ENCODE assay signal across 1 cellular context in the genomic region with DNA sequence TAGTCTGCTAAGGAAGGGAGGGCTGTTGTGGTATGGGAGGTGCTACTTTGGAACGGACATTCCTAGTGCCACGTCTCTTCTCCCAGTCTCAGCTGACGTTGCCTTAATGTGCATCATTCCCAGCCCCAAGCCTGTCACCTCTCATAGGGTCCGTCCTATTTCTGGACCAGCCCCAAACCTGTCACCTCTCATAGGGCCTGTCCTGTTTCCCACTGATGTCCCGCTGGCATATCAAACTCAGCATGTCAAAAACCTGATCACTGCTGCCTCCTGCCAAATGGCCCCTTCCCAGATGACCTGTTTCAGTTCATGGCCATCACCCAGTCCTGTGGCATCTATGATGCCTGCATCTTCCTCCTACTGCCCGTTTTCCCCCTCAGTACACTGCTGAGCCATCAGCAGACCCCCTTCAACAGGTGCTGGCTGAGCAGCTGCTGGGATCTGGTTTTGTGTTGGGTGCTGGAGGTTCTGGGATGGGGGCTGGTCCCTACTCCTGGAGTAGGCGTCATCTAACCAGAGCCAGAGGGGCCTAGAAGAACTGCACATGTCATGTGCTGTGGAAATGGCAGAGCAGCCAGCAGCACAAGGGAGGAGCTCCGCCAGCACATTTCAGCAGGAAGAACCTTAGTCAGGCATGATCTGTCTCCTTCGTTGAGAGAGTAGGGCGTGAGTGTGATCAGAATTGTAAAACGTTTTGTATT.
TF ChIP-seq lines count a peak whose summit lies in the region.

No MANE protein-coding gene starts in this region.

TF ChIP-seq in GM23338, 12 proteins besides CTCF, POLR2A, EP300 and RAD21:
- TF ChIP-seq ZNF331 (CRISPR knock-in tag; IDR thresholded peaks at IDR 0.05; ENCODE audit: low read depth), result no peak
- TF ChIP-seq EZH2 (IDR thresholded peaks at IDR 0.05; ENCODE audit: low read depth, unreplicated experiment), result no peak
- TF ChIP-seq, protein P1, sequence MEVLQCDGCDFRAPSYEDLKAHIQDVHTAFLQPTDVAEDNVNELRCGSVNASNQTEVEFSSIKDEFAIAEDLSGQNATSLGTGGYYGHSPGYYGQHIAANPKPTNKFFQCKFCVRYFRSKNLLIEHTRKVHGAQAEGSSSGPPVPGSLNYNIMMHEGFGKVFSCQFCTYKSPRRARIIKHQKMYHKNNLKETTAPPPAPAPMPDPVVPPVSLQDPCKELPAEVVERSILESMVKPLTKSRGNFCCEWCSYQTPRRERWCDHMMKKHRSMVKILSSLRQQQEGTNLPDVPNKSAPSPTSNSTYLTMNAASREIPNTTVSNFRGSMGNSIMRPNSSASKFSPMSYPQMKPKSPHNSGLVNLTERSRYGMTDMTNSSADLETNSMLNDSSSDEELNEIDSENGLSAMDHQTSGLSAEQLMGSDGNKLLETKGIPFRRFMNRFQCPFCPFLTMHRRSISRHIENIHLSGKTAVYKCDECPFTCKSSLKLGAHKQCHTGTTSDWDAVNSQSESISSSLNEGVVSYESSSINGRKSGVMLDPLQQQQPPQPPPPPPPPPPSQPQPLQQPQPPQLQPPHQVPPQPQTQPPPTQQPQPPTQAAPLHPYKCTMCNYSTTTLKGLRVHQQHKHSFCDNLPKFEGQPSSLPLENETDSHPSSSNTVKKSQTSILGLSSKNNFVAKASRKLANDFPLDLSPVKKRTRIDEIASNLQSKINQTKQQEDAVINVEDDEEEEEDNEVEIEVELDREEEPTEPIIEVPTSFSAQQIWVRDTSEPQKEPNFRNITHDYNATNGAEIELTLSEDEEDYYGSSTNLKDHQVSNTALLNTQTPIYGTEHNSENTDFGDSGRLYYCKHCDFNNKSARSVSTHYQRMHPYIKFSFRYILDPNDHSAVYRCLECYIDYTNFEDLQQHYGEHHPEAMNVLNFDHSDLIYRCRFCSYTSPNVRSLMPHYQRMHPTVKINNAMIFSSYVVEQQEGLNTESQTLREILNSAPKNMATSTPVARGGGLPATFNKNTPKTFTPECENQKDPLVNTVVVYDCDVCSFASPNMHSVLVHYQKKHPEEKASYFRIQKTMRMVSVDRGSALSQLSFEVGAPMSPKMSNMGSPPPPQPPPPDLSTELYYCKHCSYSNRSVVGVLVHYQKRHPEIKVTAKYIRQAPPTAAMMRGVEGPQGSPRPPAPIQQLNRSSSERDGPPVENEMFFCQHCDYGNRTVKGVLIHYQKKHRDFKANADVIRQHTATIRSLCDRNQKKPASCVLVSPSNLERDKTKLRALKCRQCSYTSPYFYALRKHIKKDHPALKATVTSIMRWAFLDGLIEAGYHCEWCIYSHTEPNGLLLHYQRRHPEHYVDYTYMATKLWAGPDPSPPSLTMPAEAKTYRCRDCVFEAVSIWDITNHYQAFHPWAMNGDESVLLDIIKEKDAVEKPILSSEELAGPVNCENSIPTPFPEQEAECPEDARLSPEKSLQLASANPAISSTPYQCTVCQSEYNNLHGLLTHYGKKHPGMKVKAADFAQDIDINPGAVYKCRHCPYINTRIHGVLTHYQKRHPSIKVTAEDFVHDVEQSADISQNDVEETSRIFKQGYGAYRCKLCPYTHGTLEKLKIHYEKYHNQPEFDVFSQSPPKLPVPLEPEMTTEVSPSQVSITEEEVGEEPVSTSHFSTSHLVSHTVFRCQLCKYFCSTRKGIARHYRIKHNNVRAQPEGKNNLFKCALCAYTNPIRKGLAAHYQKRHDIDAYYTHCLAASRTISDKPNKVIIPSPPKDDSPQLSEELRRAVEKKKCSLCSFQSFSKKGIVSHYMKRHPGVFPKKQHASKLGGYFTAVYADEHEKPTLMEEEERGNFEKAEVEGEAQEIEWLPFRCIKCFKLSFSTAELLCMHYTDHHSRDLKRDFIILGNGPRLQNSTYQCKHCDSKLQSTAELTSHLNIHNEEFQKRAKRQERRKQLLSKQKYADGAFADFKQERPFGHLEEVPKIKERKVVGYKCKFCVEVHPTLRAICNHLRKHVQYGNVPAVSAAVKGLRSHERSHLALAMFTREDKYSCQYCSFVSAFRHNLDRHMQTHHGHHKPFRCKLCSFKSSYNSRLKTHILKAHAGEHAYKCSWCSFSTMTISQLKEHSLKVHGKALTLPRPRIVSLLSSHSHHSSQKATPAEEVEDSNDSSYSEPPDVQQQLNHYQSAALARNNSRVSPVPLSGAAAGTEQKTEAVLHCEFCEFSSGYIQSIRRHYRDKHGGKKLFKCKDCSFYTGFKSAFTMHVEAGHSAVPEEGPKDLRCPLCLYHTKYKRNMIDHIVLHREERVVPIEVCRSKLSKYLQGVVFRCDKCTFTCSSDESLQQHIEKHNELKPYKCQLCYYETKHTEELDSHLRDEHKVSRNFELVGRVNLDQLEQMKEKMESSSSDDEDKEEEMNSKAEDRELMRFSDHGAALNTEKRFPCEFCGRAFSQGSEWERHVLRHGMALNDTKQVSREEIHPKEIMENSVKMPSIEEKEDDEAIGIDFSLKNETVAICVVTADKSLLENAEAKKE (CRISPR knock-in tag; IDR thresholded peaks at IDR 0.05), result no peak
- TF ChIP-seq NANOG (IDR thresholded peaks at IDR 0.05; ENCODE audit: borderline replicate concordance), result no peak
- TF ChIP-seq CREB1 (CRISPR knock-in tag; IDR thresholded peaks at IDR 0.05; ENCODE audit: low read depth), result no peak
- TF ChIP-seq ZNF114 (CRISPR knock-in tag; IDR thresholded peaks at IDR 0.05), result no peak
- TF ChIP-seq STAT1 (IDR thresholded peaks at IDR 0.05; ENCODE audit: unreplicated experiment), result no peak
- no peak for TF ChIP-seq POLR2AphosphoS5 (IDR thresholded peaks at IDR 0.05; ENCODE audit: low read depth)
- no peak for TF ChIP-seq JUNB (IDR thresholded peaks at IDR 0.05; ENCODE audit: unreplicated experiment)
- TF ChIP-seq, protein P2, sequence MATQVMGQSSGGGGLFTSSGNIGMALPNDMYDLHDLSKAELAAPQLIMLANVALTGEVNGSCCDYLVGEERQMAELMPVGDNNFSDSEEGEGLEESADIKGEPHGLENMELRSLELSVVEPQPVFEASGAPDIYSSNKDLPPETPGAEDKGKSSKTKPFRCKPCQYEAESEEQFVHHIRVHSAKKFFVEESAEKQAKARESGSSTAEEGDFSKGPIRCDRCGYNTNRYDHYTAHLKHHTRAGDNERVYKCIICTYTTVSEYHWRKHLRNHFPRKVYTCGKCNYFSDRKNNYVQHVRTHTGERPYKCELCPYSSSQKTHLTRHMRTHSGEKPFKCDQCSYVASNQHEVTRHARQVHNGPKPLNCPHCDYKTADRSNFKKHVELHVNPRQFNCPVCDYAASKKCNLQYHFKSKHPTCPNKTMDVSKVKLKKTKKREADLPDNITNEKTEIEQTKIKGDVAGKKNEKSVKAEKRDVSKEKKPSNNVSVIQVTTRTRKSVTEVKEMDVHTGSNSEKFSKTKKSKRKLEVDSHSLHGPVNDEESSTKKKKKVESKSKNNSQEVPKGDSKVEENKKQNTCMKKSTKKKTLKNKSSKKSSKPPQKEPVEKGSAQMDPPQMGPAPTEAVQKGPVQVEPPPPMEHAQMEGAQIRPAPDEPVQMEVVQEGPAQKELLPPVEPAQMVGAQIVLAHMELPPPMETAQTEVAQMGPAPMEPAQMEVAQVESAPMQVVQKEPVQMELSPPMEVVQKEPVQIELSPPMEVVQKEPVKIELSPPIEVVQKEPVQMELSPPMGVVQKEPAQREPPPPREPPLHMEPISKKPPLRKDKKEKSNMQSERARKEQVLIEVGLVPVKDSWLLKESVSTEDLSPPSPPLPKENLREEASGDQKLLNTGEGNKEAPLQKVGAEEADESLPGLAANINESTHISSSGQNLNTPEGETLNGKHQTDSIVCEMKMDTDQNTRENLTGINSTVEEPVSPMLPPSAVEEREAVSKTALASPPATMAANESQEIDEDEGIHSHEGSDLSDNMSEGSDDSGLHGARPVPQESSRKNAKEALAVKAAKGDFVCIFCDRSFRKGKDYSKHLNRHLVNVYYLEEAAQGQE (IDR thresholded peaks at IDR 0.05; ENCODE audit: unreplicated experiment), result no peak
- TF ChIP-seq, protein P3, sequence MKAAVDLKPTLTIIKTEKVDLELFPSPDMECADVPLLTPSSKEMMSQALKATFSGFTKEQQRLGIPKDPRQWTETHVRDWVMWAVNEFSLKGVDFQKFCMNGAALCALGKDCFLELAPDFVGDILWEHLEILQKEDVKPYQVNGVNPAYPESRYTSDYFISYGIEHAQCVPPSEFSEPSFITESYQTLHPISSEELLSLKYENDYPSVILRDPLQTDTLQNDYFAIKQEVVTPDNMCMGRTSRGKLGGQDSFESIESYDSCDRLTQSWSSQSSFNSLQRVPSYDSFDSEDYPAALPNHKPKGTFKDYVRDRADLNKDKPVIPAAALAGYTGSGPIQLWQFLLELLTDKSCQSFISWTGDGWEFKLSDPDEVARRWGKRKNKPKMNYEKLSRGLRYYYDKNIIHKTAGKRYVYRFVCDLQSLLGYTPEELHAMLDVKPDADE (IDR thresholded peaks at IDR 0.05), result no peak
- no peak for TF ChIP-seq EZH2phosphoT487 (IDR thresholded peaks at IDR 0.05; ENCODE audit: unreplicated experiment)
